Comparison of ENCODE assay signal across 1 cellular context in the genomic region with DNA sequence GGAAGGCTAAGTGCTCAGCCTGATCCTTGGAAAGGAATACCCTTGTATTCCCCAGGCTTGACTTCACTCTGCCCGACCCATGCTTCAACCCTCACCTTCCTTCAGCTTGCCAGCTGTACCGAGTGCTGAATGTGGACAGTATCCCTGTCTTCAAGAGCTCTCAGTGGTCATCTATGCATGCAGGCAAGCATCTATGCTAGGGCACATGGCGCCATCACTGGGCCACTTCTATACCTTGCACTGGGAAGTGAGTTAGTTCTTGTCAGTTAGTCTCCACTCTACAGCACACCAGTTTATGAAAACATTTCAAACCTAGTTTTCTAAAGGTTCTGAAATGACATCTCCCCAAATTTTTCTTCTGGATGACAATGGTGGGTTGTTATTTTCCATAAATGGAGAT.
TF ChIP-seq lines count a peak whose summit lies in the region.

No MANE protein-coding gene starts in this region.

TF ChIP-seq in SK-N-SH treated with all-trans-retinoic acid at 6 μM for 48 hours, 23 proteins besides CTCF, POLR2A, EP300 and RAD21 (continued from another document):
- TF ChIP-seq ESRRG (CRISPR knock-in tag; IDR thresholded peaks at IDR 0.05) (no peak), TSHZ2 (CRISPR knock-in tag; IDR thresholded peaks at IDR 0.05) (no peak), ZC3H10 (CRISPR knock-in tag; IDR thresholded peaks at IDR 0.05) (no peak), CSDC2 (CRISPR knock-in tag; IDR thresholded peaks at IDR 0.05) (no peak), ZFP30 (CRISPR knock-in tag; IDR thresholded peaks at IDR 0.05) (no peak), ISL1 (CRISPR knock-in tag; IDR thresholded peaks at IDR 0.05) (no peak), TCF4 (CRISPR knock-in tag; IDR thresholded peaks at IDR 0.05; ENCODE audit: borderline replicate concordance) (no peak), ZNF70 (CRISPR knock-in tag; IDR thresholded peaks at IDR 0.05) (no peak), ZNF565 (CRISPR knock-in tag; conservative IDR thresholded peaks at IDR 0.05; ENCODE audit: low read depth) (no peak)
- TF ChIP-seq, protein P1, sequence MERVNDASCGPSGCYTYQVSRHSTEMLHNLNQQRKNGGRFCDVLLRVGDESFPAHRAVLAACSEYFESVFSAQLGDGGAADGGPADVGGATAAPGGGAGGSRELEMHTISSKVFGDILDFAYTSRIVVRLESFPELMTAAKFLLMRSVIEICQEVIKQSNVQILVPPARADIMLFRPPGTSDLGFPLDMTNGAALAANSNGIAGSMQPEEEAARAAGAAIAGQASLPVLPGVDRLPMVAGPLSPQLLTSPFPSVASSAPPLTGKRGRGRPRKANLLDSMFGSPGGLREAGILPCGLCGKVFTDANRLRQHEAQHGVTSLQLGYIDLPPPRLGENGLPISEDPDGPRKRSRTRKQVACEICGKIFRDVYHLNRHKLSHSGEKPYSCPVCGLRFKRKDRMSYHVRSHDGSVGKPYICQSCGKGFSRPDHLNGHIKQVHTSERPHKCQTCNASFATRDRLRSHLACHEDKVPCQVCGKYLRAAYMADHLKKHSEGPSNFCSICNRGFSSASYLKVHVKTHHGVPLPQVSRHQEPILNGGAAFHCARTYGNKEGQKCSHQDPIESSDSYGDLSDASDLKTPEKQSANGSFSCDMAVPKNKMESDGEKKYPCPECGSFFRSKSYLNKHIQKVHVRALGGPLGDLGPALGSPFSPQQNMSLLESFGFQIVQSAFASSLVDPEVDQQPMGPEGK (CRISPR knock-in tag; IDR thresholded peaks at IDR 0.05; ENCODE audit: borderline replicate concordance) = no peak
TF ChIP-seq in SK-N-SH treated with all-trans-retinoic acid at 6 μM for 48 hours: peak in this region for 0.
